28 cellular contexts compared by ENCODE assay signal in the genomic region with DNA sequence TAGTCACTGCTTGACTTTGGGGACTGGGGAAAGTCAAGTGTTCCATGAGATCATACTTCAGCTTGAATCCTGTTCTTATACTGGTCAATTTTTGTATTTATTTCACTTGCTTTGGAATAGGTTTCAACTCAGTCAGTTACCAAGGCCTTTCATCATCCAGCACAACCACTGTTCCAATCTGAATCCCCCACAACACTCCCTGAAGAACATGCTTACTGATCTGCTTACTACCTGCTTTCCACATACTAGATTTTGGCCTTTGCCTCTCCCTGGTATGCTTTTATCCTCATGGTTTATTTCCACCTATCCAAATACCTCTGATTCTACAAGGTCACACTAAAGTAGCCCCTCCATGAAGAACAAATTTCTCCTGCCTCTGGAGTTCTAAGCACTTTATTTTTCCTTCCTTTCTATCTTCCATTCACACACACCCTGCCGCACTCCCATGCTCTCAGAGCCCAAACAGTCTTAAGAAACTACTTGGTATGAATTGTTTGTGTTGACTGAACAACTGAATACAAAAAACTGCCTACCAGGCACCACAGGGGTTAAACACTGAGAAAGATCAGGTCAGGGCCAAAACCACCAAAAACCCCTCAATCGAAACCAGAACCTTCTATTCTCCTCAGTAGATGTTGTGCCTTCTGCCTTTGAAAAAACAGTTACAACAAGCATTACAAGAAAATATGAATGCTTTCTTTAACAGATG.
DNase-seq lines count a peak whose midpoint lies in the region; ATAC-seq and TF ChIP-seq lines count a peak whose summit lies in the region.
"Had no signal": no experiment of that assay in that cellular context is flagged by ENCODE, and none has a peak within 500 bp of the region (broad histone marks: within the 10 kb centered on the region; RNA-seq: fewer than 3 reads in every experiment).

No MANE protein-coding gene starts in this region.

- in situ Hi-C loops in Panc1 (cut with HindIII; ENCODE audit: low pct_unique_long_range_greater_than_20kb, low sequenced_read_pairs): no loop called here

- peak overlapping the region; percentile 80 for H3K27ac ChIP-seq in Panc1 (ENCODE audit: low read length)
- H3K27ac ChIP-seq: C4-2B, GM23248, PC-9, SJSA1 had no signal

- no peak overlapping the region for H3K4me3 Mint-ChIP-seq in MCF 10A (ENCODE audit: unreplicated experiment)
- H3K4me3 Mint-ChIP-seq: B cell; CD8-positive, alpha-beta T cell; H9; T-cell had no signal

- H3K36me3 ChIP-seq in Panc1 (ENCODE audit: control insufficient read depth, insufficient read depth, low read length): no peaks in the 10 kb centered on the region
- H3K36me3 ChIP-seq: SJSA1 had no signal

- no peaks in the 10 kb centered on the region for H3K36me3 Mint-ChIP-seq in MCF 10A (ENCODE audit: insufficient read depth, unreplicated experiment)
- H3K36me3 Mint-ChIP-seq: CD8-positive, alpha-beta T cell; T-cell had no signal

- peak; percentile 46 for ATAC-seq in GM18867 (IDR thresholded peaks at IDR 0.05; ENCODE audit: unreplicated experiment)
- no peak for ATAC-seq in Panc1
- ATAC-seq in HG03139 (IDR thresholded peaks at IDR 0.05; ENCODE audit: unreplicated experiment): no peak
- ATAC-seq: CD8-positive, alpha-beta T cell; T-cell had no signal

- no peak for DNase-seq in Panc1 (ENCODE audit: low read depth, low spot score)
- DNase-seq in fibroblast of the aortic adventitia (ENCODE audit: low read depth): peak; percentile 37
- no peak for DNase-seq in KG1 (lab: John Stamatoyannopoulos, UW)
- no peak for DNase-seq in NCI-H187 treated with DMSO at 0.1 percent for 48 hours (lab: John Stamatoyannopoulos, UW)
- no peak for DNase-seq in MCF 10A (ENCODE audit: unreplicated experiment)
- DNase-seq: Caco-2; CD8-positive, alpha-beta T cell; DMS 273 treated with DMSO at 0.1 percent for 48 hours; DND-41; GM23248; H9; Kasumi-1; MV-4-11; NCI-H1105; NCI-H1436 treated with DMSO at 0.1 percent for 48 hours; NCI-H1930; NCI-H446; NCI-H774; NK-92 treated with Interleukin-12 subunit alpha and Interleukin-12 subunit beta, amount 100 ng/mL, for 24 hours; PC-9; Right ventricle myocardium superior; RPMI8226; T-cell had no signal

- TF ChIP-seq CTCF in Panc1 (IDR thresholded peaks at IDR 0.05): no peak
- no peak for TF ChIP-seq CTCF in fibroblast of the aortic adventitia (IDR thresholded peaks at IDR 0.05; ENCODE audit: insufficient read depth, low read length)
- TF ChIP-seq CTCF in MCF 10A (IDR thresholded peaks at IDR 0.05; ENCODE audit: unreplicated experiment): no peak

- no peak overlapping the region for H3K27ac Mint-ChIP-seq in MCF 10A (ENCODE audit: low read depth, unreplicated experiment)
- H3K27ac Mint-ChIP-seq: B cell; CD8-positive, alpha-beta T cell; T-cell had no signal

- no peaks in the 10 kb centered on the region for H3K27me3 ChIP-seq in Panc1 (ENCODE audit: control insufficient read depth, insufficient read depth, low read length)
- H3K27me3 ChIP-seq: SJSA1 had no signal

- H3K9me3 ChIP-seq in Panc1 (ENCODE audit: control insufficient read depth, insufficient read depth, low read depth, low read length): peaks cover 16% of the 10 kb centered on the region; the same call in 1 of the 2 replicates
- H3K9me3 ChIP-seq: Caco-2, SJSA1 had no signal

- BruUV-seq in Panc1 (replicated peaks; lab: Mats Ljungman, UMichigan) (no TSS peak), MCF 10A (replicated peaks; lab: Mats Ljungman, UMichigan) (no TSS peak)

- POLR2A ChIA-PET in Panc1 (lab: Charles Lee) (no interaction called here), MCF 10A (lab: Yijun Ruan, JAX) (no interaction called here)

- H3K27me3 Mint-ChIP-seq in MCF 10A (ENCODE audit: insufficient read depth, unreplicated experiment): no peaks in the 10 kb centered on the region
- H3K27me3 Mint-ChIP-seq: B cell had no signal

- intact Hi-C loops in Panc1 (cut with micrococcal nuclease; ENCODE audit: unreplicated experiment): no loop called here
- intact Hi-C loops in MCF 10A (cut with micrococcal nuclease): no loop called here

- peaks cover 16% of the 10 kb centered on the region for H3K4me1 Mint-ChIP-seq in MCF 10A (ENCODE audit: insufficient read depth, unreplicated experiment)
- H3K4me1 Mint-ChIP-seq: B cell, T-cell had no signal

- H3K9me3 Mint-ChIP-seq in MCF 10A (ENCODE audit: unreplicated experiment): no peaks in the 10 kb centered on the region
- H3K9me3 Mint-ChIP-seq: T-cell had no signal

- peaks cover 25% of the 10 kb centered on the region for H3K4me1 ChIP-seq in Panc1 (ENCODE audit: control insufficient read depth, insufficient read depth, low read length)

- no peak overlapping the region for H3K4me3 ChIP-seq in Panc1 (ENCODE audit: low read depth in 2 of 2, low read length in 2 of 2)
- no peak overlapping the region for H3K4me3 ChIP-seq in fibroblast of the aortic adventitia (ENCODE audit: low read depth, low read length)
- H3K4me3 ChIP-seq: GM23248, PC-9, SJSA1 had no signal

- CTCF ChIA-PET in Panc1 (lab: Charles Lee): no interaction called here
- CTCF ChIA-PET in MCF 10A (lab: Yijun Ruan, JAX): no interaction called here
